Comparison of ENCODE assay signal across 35 cellular contexts in genomic region chr1:240968864-240969263, GRCh38.
"Had no signal": no experiment of that assay in that cellular context is flagged by ENCODE, and none has a peak within 500 bp of the region (broad histone marks: within the 10 kb centered on the region; RNA-seq: fewer than 3 reads in every experiment).

No MANE protein-coding gene starts in this region.

- H3K36me3 Mint-ChIP-seq: activated naive CD4-positive, alpha-beta T cell treated with anti-CD3 and anti-CD28 coated beads, Interleukin-2, amount 10 ng/mL, durations not matched to agents 7 days and 5 days; activated naive CD4-positive, alpha-beta T cell treated with anti-CD3 and anti-CD28 coated beads, Interleukin-2, amount 50 U/mL, for 24 hours; activated naive CD4-positive, alpha-beta T cell treated with anti-CD3 and anti-CD28 coated beads, Interleukin-2, amount 50 U/mL, for 72 hours; activated naive CD8-positive, alpha-beta T cell; activated naive CD8-positive, alpha-beta T cell treated with anti-CD3 and anti-CD28 coated beads for 36 hours; activated naive CD8-positive, alpha-beta T cell treated with anti-CD3 and anti-CD28 coated beads, Interleukin-2, amount 10 ng/mL, durations not matched to agents 7 days and 5 days; brain had no signal

- H3K36me3 ChIP-seq: adrenal gland, ascending aorta, brain microvascular endothelial cell, breast epithelium, cardiac muscle cell had no signal

- H3K27ac Mint-ChIP-seq: activated naive CD4-positive, alpha-beta T cell treated with anti-CD3 and anti-CD28 coated beads for 36 hours; activated naive CD4-positive, alpha-beta T cell treated with anti-CD3 and anti-CD28 coated beads, Interleukin-2, amount 10 ng/mL, durations not matched to agents 7 days and 5 days; activated naive CD4-positive, alpha-beta T cell treated with anti-CD3 and anti-CD28 coated beads, Interleukin-2, amount 50 U/mL, for 24 hours; activated naive CD4-positive, alpha-beta T cell treated with anti-CD3 and anti-CD28 coated beads, Interleukin-2, amount 50 U/mL, for 72 hours; activated naive CD8-positive, alpha-beta T cell; activated naive CD8-positive, alpha-beta T cell treated with anti-CD3 and anti-CD28 coated beads for 36 hours; activated naive CD8-positive, alpha-beta T cell treated with anti-CD3 and anti-CD28 coated beads, Interleukin-2, amount 10 ng/mL, durations not matched to agents 7 days and 5 days; activated naive CD8-positive, alpha-beta T cell treated with anti-CD3 and anti-CD28 coated beads, Interleukin-2, amount 50 U/mL, for 24 hours; activated T-cell treated with anti-CD3 and anti-CD28 coated beads, Interleukin-2, amount 50 U/mL, for 24 hours; activated T-cell treated with anti-CD3 and anti-CD28 coated beads, Interleukin-2, amount 50 U/mL, for 72 hours; activated T-helper 1 cell treated with anti-CD3 and anti-CD28 coated beads, Interleukin-12 subunit alpha, Interleukin-12 subunit beta, Interleukin-2, Interleukin-4 antibody, amounts not matched to agents 30 ng/mL and 10 ng/mL and 1 ng/mL, durations not matched to agents 14 hours and 24 hours and 36 hours; activated T-helper 17 cell treated with anti-CD3 and anti-CD28 coated beads, Interleukin-2, amount 50 U/mL, for 72 hours; activated T-helper 2 cell treated with anti-CD3 and anti-CD28 coated beads, Interferon-gamma antibody, Interleukin-2, Interleukin-4, amounts not matched to agents 10 μg/mL and 5 μg/mL and 100 μg/mL, durations not matched to agents 14 hours and 24 hours and 36 hours; brain had no signal

- H3K4me1 ChIP-seq: adrenal gland, ascending aorta, body of pancreas, breast epithelium had no signal

- H3K27me3 ChIP-seq: adrenal gland, ascending aorta, body of pancreas, brain microvascular endothelial cell, breast epithelium, cardiac muscle cell had no signal

- H3K27ac ChIP-seq: adrenal gland, ascending aorta, body of pancreas, brain microvascular endothelial cell, breast epithelium, cardiac muscle cell had no signal

- H3K27me3 Mint-ChIP-seq: activated naive CD4-positive, alpha-beta T cell treated with anti-CD3 and anti-CD28 coated beads, Interleukin-2, amount 10 ng/mL, durations not matched to agents 7 days and 5 days; activated naive CD4-positive, alpha-beta T cell treated with anti-CD3 and anti-CD28 coated beads, Interleukin-2, amount 50 U/mL, for 24 hours; activated naive CD8-positive, alpha-beta T cell; activated naive CD8-positive, alpha-beta T cell treated with anti-CD3 and anti-CD28 coated beads for 36 hours; activated naive CD8-positive, alpha-beta T cell treated with anti-CD3 and anti-CD28 coated beads, Interleukin-2, amount 10 ng/mL, durations not matched to agents 7 days and 5 days; activated naive CD8-positive, alpha-beta T cell treated with anti-CD3 and anti-CD28 coated beads, Interleukin-2, amount 50 U/mL, for 24 hours; activated T-cell treated with anti-CD3 and anti-CD28 coated beads, Interleukin-2, amount 50 U/mL, for 24 hours; brain; central memory CD8-positive, alpha-beta T cell had no signal

- DNase-seq: activated effector memory CD4-positive, alpha-beta T cell treated with anti-CD3 and anti-CD28 coated beads, Interleukin-2, amount 50 U/mL, for 16 hours; activated effector memory CD4-positive, alpha-beta T cell treated with Interleukin-2 at 50 U/mL for 16 hours; activated gamma-delta T cell; activated gamma-delta T cell treated with Interleukin-2 at 50 U/mL for 16 hours; activated naive CD4-positive, alpha-beta T cell; activated naive CD4-positive, alpha-beta T cell treated with anti-CD3 and anti-CD28 coated beads for 36 hours; activated naive CD4-positive, alpha-beta T cell treated with anti-CD3 and anti-CD28 coated beads, Interleukin-2, amount 10 ng/mL, durations not matched to agents 7 days and 5 days; activated naive CD4-positive, alpha-beta T cell treated with anti-CD3 and anti-CD28 coated beads, Interleukin-2, amount 50 U/mL, for 16 hours; activated naive CD4-positive, alpha-beta T cell treated with Interleukin-2 at 50 U/mL for 16 hours; activated naive CD8-positive, alpha-beta T cell treated with anti-CD3 and anti-CD28 coated beads for 36 hours; activated naive CD8-positive, alpha-beta T cell treated with anti-CD3 and anti-CD28 coated beads, Interleukin-2, amount 10 ng/mL, durations not matched to agents 7 days and 5 days; activated naive CD8-positive, alpha-beta T cell treated with anti-CD3 and anti-CD28 coated beads, Interleukin-2, amount 50 U/mL, for 24 hours; activated T-cell treated with anti-CD3 and anti-CD28 coated beads, Interleukin-2, amount 50 U/mL, for 24 hours; activated T-cell treated with anti-CD3 and anti-CD28 coated beads, Interleukin-2, amount 50 U/mL, for 4 hours; activated T-cell treated with anti-CD3 and anti-CD28 coated beads, Interleukin-2, amount 50 U/mL, for 48 hours; activated T-cell treated with anti-CD3 and anti-CD28 coated beads, Interleukin-2, amount 50 U/mL, for 72 hours; adrenal gland; amniotic stem cell; amygdala; anterior cingulate cortex; aorta; body of pancreas; brain microvascular endothelial cell; central memory CD4-positive, alpha-beta T cell had no signal

- H3K4me3 Mint-ChIP-seq: activated naive CD4-positive, alpha-beta T cell treated with anti-CD3 and anti-CD28 coated beads for 36 hours; activated naive CD4-positive, alpha-beta T cell treated with anti-CD3 and anti-CD28 coated beads, Interleukin-2, amount 10 ng/mL, durations not matched to agents 7 days and 5 days; activated naive CD4-positive, alpha-beta T cell treated with anti-CD3 and anti-CD28 coated beads, Interleukin-2, amount 50 U/mL, for 24 hours; activated naive CD8-positive, alpha-beta T cell; activated naive CD8-positive, alpha-beta T cell treated with anti-CD3 and anti-CD28 coated beads for 36 hours; activated naive CD8-positive, alpha-beta T cell treated with anti-CD3 and anti-CD28 coated beads, Interleukin-2, amount 10 ng/mL, durations not matched to agents 7 days and 5 days; activated naive CD8-positive, alpha-beta T cell treated with anti-CD3 and anti-CD28 coated beads, Interleukin-2, amount 50 U/mL, for 24 hours; activated T-cell treated with anti-CD3 and anti-CD28 coated beads, Interleukin-2, amount 50 U/mL, for 24 hours; activated T-cell treated with anti-CD3 and anti-CD28 coated beads, Interleukin-2, amount 50 U/mL, for 4 hours; activated T-cell treated with anti-CD3 and anti-CD28 coated beads, Interleukin-2, amount 50 U/mL, for 72 hours; activated T-helper 1 cell treated with anti-CD3 and anti-CD28 coated beads, Interleukin-12 subunit alpha, Interleukin-12 subunit beta, Interleukin-2, Interleukin-4 antibody, amounts not matched to agents 30 ng/mL and 10 ng/mL and 1 ng/mL, durations not matched to agents 14 hours and 24 hours and 36 hours; activated T-helper 17 cell treated with anti-CD3 and anti-CD28 coated beads, Interleukin-2, amount 50 U/mL, for 72 hours; brain; central memory CD8-positive, alpha-beta T cell had no signal

- H3K9me3 ChIP-seq: adrenal gland, ascending aorta, body of pancreas, breast epithelium had no signal

- H3K4me3 ChIP-seq: adrenal gland, ascending aorta, body of pancreas, breast epithelium, cardiac muscle cell had no signal

- ATAC-seq: activated naive CD4-positive, alpha-beta T cell treated with anti-CD3 and anti-CD28 coated beads, Interleukin-2, amount 50 U/mL, for 72 hours; activated naive CD8-positive, alpha-beta T cell treated with anti-CD3 and anti-CD28 coated beads, Interleukin-2, amount 50 U/mL, for 24 hours; activated T-cell treated with anti-CD3 and anti-CD28 coated beads, Interleukin-2, amount 50 U/mL, for 4 hours; activated T-cell treated with anti-CD3 and anti-CD28 coated beads, Interleukin-2, amount 50 U/mL, for 72 hours; activated T-helper 17 cell treated with anti-CD3 and anti-CD28 coated beads, Interleukin-2, amount 50 U/mL, for 72 hours; body of pancreas had no signal

- H3K9me3 Mint-ChIP-seq: activated naive CD4-positive, alpha-beta T cell treated with anti-CD3 and anti-CD28 coated beads for 36 hours; activated naive CD4-positive, alpha-beta T cell treated with anti-CD3 and anti-CD28 coated beads, Interleukin-2, amount 50 U/mL, for 72 hours; activated naive CD8-positive, alpha-beta T cell treated with anti-CD3 and anti-CD28 coated beads, Interleukin-2, amount 10 ng/mL, durations not matched to agents 7 days and 5 days; activated naive CD8-positive, alpha-beta T cell treated with anti-CD3 and anti-CD28 coated beads, Interleukin-2, amount 50 U/mL, for 24 hours; activated T-cell treated with anti-CD3 and anti-CD28 coated beads, Interleukin-2, amount 50 U/mL, for 4 hours; activated T-helper 17 cell treated with anti-CD3 and anti-CD28 coated beads, Interleukin-2, amount 50 U/mL, for 72 hours had no signal

- H3K4me1 Mint-ChIP-seq: activated naive CD4-positive, alpha-beta T cell treated with anti-CD3 and anti-CD28 coated beads, Interleukin-2, amount 10 ng/mL, durations not matched to agents 7 days and 5 days; activated naive CD4-positive, alpha-beta T cell treated with anti-CD3 and anti-CD28 coated beads, Interleukin-2, amount 50 U/mL, for 24 hours; activated naive CD8-positive, alpha-beta T cell treated with anti-CD3 and anti-CD28 coated beads for 36 hours; activated naive CD8-positive, alpha-beta T cell treated with anti-CD3 and anti-CD28 coated beads, Interleukin-2, amount 10 ng/mL, durations not matched to agents 7 days and 5 days; activated naive CD8-positive, alpha-beta T cell treated with anti-CD3 and anti-CD28 coated beads, Interleukin-2, amount 50 U/mL, for 24 hours; activated T-helper 17 cell treated with anti-CD3 and anti-CD28 coated beads, Interleukin-2, amount 50 U/mL, for 72 hours; brain; central memory CD8-positive, alpha-beta T cell had no signal
